ENCODE assay signal across 8 cellular contexts in genomic region chr10:6173203-6173602, GRCh38. TPM values are rescaled to one million over a fixed set of nuclear protein-coding genes. Genes with fewer than 3 reads are reported as not detected.
A peak's percentile ranks its signal among the peaks of the same experiment; 100 is the strongest.
DNase-seq lines count a peak whose midpoint lies in the region; ATAC-seq and TF ChIP-seq lines count a peak whose summit lies in the region.

No MANE protein-coding gene starts in this region.

- no peaks in the 10 kb centered on the region for H3K27me3 ChIP-seq in H9 (ENCODE audit: insufficient read depth, low read length)

- no peak overlapping the region for H2BK120ac ChIP-seq in H9 (ENCODE audit: low read depth, low read length, poor library complexity, severe bottlenecking)

- no peaks in the 10 kb centered on the region for H3K23me2 ChIP-seq in H9 (ENCODE audit: insufficient read length, low read depth, low read length, poor library complexity, severe bottlenecking)

- H2AFZ ChIP-seq in H9 (ENCODE audit: low read length): no peak overlapping the region

- H3K4me3 Mint-ChIP-seq in H9 (no peak overlapping the region), WTC11 (no peak overlapping the region)
- peak overlapping the region; percentile 19 for H3K4me3 Mint-ChIP-seq in central memory CD8-positive, alpha-beta T cell

- no peak overlapping the region for H3K4ac ChIP-seq in H9 (ENCODE audit: low read depth, low read length)

- H3K9me3 ChIP-seq in H9 (ENCODE audit: control insufficient read depth, low read depth, low read length): no peaks in the 10 kb centered on the region

- no peaks in the 10 kb centered on the region; the same call in 1 of the 2 replicates for H3K27me3 Mint-ChIP-seq in H9 (ENCODE audit: low read depth)
- no peaks in the 10 kb centered on the region for H3K27me3 Mint-ChIP-seq in WTC11 (ENCODE audit: low read depth)
- no peaks in the 10 kb centered on the region for H3K27me3 Mint-ChIP-seq in central memory CD8-positive, alpha-beta T cell

- no peak overlapping the region for H3K23ac ChIP-seq in H9 (ENCODE audit: insufficient read length, low read depth, low read length)

- DNase-seq in H9 (peak; percentile 63), WTC11 (ENCODE audit: low spot score) (peak; percentile 66), NCI-H2227 (lab: John Stamatoyannopoulos, UW; ENCODE audit: unreplicated experiment) (no peak), COLO829 (ENCODE audit: low spot score) (no peak)
- DNase-seq in central memory CD8-positive, alpha-beta T cell (ENCODE audit: low spot score in 2 of 2): peak; percentile 22 to 33
- peak in 2 of 3 experiments; percentile 12 to 55 for DNase-seq in stimulated activated CD4-positive, alpha-beta T cell treated with anti-CD3 and anti-CD28 coated beads, TNF-alpha, amount 100 ng/mL, for 24 hours (ENCODE audit: low read depth in 3 of 3)

- no peaks in the 10 kb centered on the region for H3K79me1 ChIP-seq in H9 (ENCODE audit: insufficient read depth, low read depth, low read length, poor library complexity, severe bottlenecking)

- no peak overlapping the region for H2AK5ac ChIP-seq in H9 (ENCODE audit: insufficient read length, low read length)

- ATAC-seq in WTC11 (peak; percentile 69), HG03025 (IDR thresholded peaks at IDR 0.05; ENCODE audit: low FRiP score, unreplicated experiment) (no peak), HG03457 (IDR thresholded peaks at IDR 0.05; ENCODE audit: unreplicated experiment) (no peak)
- peak; percentile 82 for ATAC-seq in central memory CD8-positive, alpha-beta T cell (replicated peaks; ENCODE audit: extremely low read depth, poor library complexity, severe bottlenecking)

- CTCF ChIA-PET in WTC11 (lab: Charles Lee): interaction anchor here (0.6 to 2.3 kb wide), 10 partner anchors 10 to 242 kb away, joined by 3 to 13 read pairs (median 4); partner anchors contain the start of gene PFKFB3

- peaks cover 5 to 17% (median 8%) of the 10 kb centered on the region in 3 experiments for H3K36me3 Mint-ChIP-seq in H9 (ENCODE audit: insufficient read depth in 1 of 3, low read depth in 3 of 3)
- peaks cover 10% of the 10 kb centered on the region; the same call in 1 of the 2 replicates for H3K36me3 Mint-ChIP-seq in WTC11
- H3K36me3 Mint-ChIP-seq in central memory CD8-positive, alpha-beta T cell (ENCODE audit: insufficient read depth): peaks cover 6% of the 10 kb centered on the region

- POLR2A ChIA-PET in WTC11 (lab: Charles Lee): interaction anchor here (1.4 kb wide), 1 partner anchor 29 kb away, joined by 5 read pairs; the partner anchor contains the start of gene PFKFB3

- H4K91ac ChIP-seq in H9 (ENCODE audit: insufficient read length, low read depth, low read length): no peak overlapping the region

- H2BK5ac ChIP-seq in H9 (ENCODE audit: insufficient read length, low read length): no peak overlapping the region

- no peak overlapping the region for H2BK15ac ChIP-seq in H9 (ENCODE audit: low read depth, low read length)

- H2BK12ac ChIP-seq in H9 (ENCODE audit: insufficient read length, low read depth, low read length): no peak overlapping the region

- no peak overlapping the region for H3K4me2 ChIP-seq in H9 (ENCODE audit: insufficient read depth, insufficient read length, low read length)

- H3K27ac Mint-ChIP-seq in H9 (peak overlapping the region; percentile 34 to 88 (median 53); a peak in 5 of 7 replicates), WTC11 (peak overlapping the region; percentile 76)
- peak overlapping the region; percentile 86 for H3K27ac Mint-ChIP-seq in central memory CD8-positive, alpha-beta T cell (ENCODE audit: low read depth)

- no peak overlapping the region for H3T11ph ChIP-seq in H9 (ENCODE audit: low read length)

- H2BK20ac ChIP-seq in H9 (ENCODE audit: low read depth, low read length, poor library complexity, severe bottlenecking): no peak overlapping the region

- TF ChIP-seq CTCF in H9 (conservative IDR thresholded peaks at IDR 0.05) (peak; percentile 64), WTC11 (IDR thresholded peaks at IDR 0.05) (no peak)

- WGBS in H9 (ENCODE audit: extremely low coverage, insufficient read length, low lambda C conversion rate): no CpG with 5 or more reads among the region's 8 CpGs

- H3K9me3 Mint-ChIP-seq in H9 (no peaks in the 10 kb centered on the region), WTC11 (no peaks in the 10 kb centered on the region)
- H3K9me3 Mint-ChIP-seq in central memory CD8-positive, alpha-beta T cell: no peaks in the 10 kb centered on the region

- H3K14ac ChIP-seq in H9 (ENCODE audit: insufficient read depth, low read length): no peak overlapping the region

- no peak overlapping the region for H3K56ac ChIP-seq in H9 (ENCODE audit: insufficient read length, low read depth, low read length)

- no peaks in the 10 kb centered on the region for H3K4me1 ChIP-seq in H9 (ENCODE audit: insufficient read depth, low read length)

- H3K79me2 ChIP-seq in H9 (ENCODE audit: insufficient read depth, low read length): 0 out of 2 replicates have a peak, but pooled peaks cover 2% of the 10 kb centered on the region

- H3K9ac ChIP-seq in H9 (ENCODE audit: extremely low read depth, insufficient read length, low read length): no peak overlapping the region

- H4K20me1 ChIP-seq in H9 (ENCODE audit: control insufficient read depth, insufficient read depth, insufficient read length): no peaks in the 10 kb centered on the region

- peaks cover 25 to 31% of the 10 kb centered on the region in 2 experiments for H3K4me1 Mint-ChIP-seq in H9
- peaks cover 33% of the 10 kb centered on the region for H3K4me1 Mint-ChIP-seq in WTC11
- peaks cover 49% of the 10 kb centered on the region for H3K4me1 Mint-ChIP-seq in central memory CD8-positive, alpha-beta T cell

- H4K8ac ChIP-seq in H9 (replicated peaks; ENCODE audit: insufficient read length, low read depth, low read length): no peak overlapping the region

- H3K18ac ChIP-seq in H9 (ENCODE audit: insufficient read length, low read depth, low read length): no peak overlapping the region

- H4K5ac ChIP-seq in H9 (ENCODE audit: insufficient read length, low read depth, low read length): no peak overlapping the region

- H3K27ac ChIP-seq in H9 (ENCODE audit: insufficient read length, low read depth, low read length): no peak overlapping the region

TF ChIP-seq in WTC11, 78 proteins besides CTCF, POLR2A, EP300 and RAD21 (continues in another document):
- TF ChIP-seq NFYB (CRISPR knock-in tag; conservative IDR thresholded peaks at IDR 0.05; ENCODE audit: low read depth): no peak
- TF ChIP-seq AFF4 (CRISPR knock-in tag; IDR thresholded peaks at IDR 0.05; ENCODE audit: borderline replicate concordance): no peak
- no peak for TF ChIP-seq FOXJ3 (CRISPR knock-in tag; IDR thresholded peaks at IDR 0.05; ENCODE audit: borderline replicate concordance)
- TF ChIP-seq CREB1 (CRISPR knock-in tag; IDR thresholded peaks at IDR 0.05): no peak
- no peak for TF ChIP-seq TEAD4 (CRISPR knock-in tag; IDR thresholded peaks at IDR 0.05)
- TF ChIP-seq USF2 (CRISPR knock-in tag; IDR thresholded peaks at IDR 0.05): no peak
- no peak for TF ChIP-seq ZNF512 (CRISPR knock-in tag; IDR thresholded peaks at IDR 0.05; ENCODE audit: borderline replicate concordance)
- TF ChIP-seq GABPB1 (CRISPR knock-in tag; IDR thresholded peaks at IDR 0.05): no peak
- TF ChIP-seq ZNF219 (CRISPR knock-in tag; IDR thresholded peaks at IDR 0.05; ENCODE audit: borderline replicate concordance): no peak

RNA-seq across cellular contexts. Expression of gene PFKFB3, which starts 29.5 kb away (rescaled TPM):
- total RNA-seq in H9 (2021) (33.9 and 36.8 TPM in 2 replicates), WTC11 (2021) (30.6 to 42.5 TPM (median 40.7 TPM) in 3 replicates)

Comparison
In these comparisons a context has a peak if more than half of its experiments do, and no peak if none do; other contexts are left out.
1. DNase-seq: peak in H9 (single experiment), WTC11 (single experiment), central memory CD8-positive, alpha-beta T cell (2 of 2) and stimulated activated CD4-positive, alpha-beta T cell treated with anti-CD3 and anti-CD28 coated beads, TNF-alpha, amount 100 ng/mL, for 24 hours (2 of 3); none in NCI-H2227 (single experiment) and COLO829 (single experiment).
2. ATAC-seq: peak in WTC11 (single experiment) and central memory CD8-positive, alpha-beta T cell (single experiment); none in HG03025 (single experiment) and HG03457 (single experiment).
3. Peak in every context shown above with its lines, with median percentiles within 50 percentile points of each other: H3K27ac Mint-ChIP-seq.